ENCODE assay signal across 1 cellular context in the genomic region with DNA sequence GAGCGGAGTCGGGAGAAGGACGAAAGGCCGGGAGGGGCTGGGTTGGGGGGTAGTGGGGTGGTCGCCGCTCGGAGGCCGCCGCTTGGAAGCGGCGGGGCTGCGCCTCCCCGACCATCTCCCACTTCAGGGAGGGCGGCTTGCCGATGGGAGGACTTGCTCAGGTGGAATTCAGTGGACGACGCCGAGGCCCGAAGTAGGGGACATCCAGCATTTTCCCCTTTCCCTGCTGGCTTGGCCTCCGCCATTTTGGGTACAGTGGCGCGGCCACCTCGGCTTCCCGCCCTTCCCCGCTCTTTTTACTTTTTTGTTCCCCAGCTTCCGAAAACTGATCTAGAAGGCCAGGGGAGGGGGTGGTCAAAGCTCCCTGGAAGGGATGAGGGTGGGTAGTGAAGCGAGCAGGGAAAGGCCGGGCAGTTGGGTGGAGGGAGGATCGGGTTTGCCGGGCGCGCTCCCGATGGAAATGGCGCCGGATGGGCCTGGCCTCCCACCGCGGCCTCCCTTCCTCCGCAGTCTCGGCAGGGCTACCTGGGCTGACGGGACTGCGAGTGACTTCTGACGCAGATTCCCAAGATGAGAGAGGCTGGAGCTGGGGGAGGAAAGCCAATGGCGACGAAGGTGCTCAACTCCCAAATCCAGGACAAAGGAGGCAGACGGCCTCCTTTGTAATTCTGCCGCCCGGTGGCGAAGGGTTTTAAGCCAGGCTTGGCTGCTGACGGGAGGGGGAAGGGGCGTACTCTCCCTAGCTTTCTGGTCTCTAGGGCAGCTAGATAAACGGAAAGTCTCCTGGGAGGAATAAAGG.
A peak's percentile ranks its signal among the peaks of the same experiment; 100 is the strongest.
TF ChIP-seq lines count a peak whose summit lies in the region.

A gene (minus strand): TSS at position 670 of the 799 bp plus-strand sequence. CDS start 26,084 bp downstream, outside the sequence.

TF ChIP-seq in K562, 482 proteins besides CTCF, POLR2A, EP300 and RAD21 (continued from another document and continues in another):
- TF ChIP-seq, protein P1, sequence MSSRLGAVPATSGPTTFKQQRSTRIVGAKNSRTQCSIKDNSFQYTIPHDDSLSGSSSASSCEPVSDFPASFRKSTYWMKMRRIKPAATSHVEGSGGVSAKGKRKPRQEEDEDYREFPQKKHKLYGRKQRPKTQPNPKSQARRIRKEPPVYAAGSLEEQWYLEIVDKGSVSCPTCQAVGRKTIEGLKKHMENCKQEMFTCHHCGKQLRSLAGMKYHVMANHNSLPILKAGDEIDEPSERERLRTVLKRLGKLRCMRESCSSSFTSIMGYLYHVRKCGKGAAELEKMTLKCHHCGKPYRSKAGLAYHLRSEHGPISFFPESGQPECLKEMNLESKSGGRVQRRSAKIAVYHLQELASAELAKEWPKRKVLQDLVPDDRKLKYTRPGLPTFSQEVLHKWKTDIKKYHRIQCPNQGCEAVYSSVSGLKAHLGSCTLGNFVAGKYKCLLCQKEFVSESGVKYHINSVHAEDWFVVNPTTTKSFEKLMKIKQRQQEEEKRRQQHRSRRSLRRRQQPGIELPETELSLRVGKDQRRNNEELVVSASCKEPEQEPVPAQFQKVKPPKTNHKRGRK (tag; IDR thresholded peaks at IDR 0.05) = no peak
- TF ChIP-seq ZFX (CRISPR knock-in tag; IDR thresholded peaks at IDR 0.05) = peak; percentile 92
- peak; percentile 66; the same call in 1 of the 2 replicates for TF ChIP-seq HLTF (IDR thresholded peaks at IDR 0.05)
- no peak for TF ChIP-seq CBFA2T2 (conservative IDR thresholded peaks at IDR 0.05)
- TF ChIP-seq, protein P2, sequence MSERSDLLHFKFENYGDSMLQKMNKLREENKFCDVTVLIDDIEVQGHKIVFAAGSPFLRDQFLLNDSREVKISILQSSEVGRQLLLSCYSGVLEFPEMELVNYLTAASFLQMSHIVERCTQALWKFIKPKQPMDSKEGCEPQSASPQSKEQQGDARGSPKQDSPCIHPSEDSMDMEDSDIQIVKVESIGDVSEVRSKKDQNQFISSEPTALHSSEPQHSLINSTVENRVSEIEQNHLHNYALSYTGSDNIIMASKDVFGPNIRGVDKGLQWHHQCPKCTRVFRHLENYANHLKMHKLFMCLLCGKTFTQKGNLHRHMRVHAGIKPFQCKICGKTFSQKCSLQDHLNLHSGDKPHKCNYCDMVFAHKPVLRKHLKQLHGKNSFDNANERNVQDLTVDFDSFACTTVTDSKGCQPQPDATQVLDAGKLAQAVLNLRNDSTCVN (CRISPR knock-in tag; IDR thresholded peaks at IDR 0.05) = peak; percentile 92
- no peak for TF ChIP-seq ZNF696 (CRISPR knock-in tag; conservative IDR thresholded peaks at IDR 0.05)
- TF ChIP-seq ZBTB1 (CRISPR knock-in tag; IDR thresholded peaks at IDR 0.05; ENCODE audit: borderline replicate concordance, low read depth) = peak; percentile 3; the same call in 1 of the 2 replicates
- TF ChIP-seq, protein P3, sequence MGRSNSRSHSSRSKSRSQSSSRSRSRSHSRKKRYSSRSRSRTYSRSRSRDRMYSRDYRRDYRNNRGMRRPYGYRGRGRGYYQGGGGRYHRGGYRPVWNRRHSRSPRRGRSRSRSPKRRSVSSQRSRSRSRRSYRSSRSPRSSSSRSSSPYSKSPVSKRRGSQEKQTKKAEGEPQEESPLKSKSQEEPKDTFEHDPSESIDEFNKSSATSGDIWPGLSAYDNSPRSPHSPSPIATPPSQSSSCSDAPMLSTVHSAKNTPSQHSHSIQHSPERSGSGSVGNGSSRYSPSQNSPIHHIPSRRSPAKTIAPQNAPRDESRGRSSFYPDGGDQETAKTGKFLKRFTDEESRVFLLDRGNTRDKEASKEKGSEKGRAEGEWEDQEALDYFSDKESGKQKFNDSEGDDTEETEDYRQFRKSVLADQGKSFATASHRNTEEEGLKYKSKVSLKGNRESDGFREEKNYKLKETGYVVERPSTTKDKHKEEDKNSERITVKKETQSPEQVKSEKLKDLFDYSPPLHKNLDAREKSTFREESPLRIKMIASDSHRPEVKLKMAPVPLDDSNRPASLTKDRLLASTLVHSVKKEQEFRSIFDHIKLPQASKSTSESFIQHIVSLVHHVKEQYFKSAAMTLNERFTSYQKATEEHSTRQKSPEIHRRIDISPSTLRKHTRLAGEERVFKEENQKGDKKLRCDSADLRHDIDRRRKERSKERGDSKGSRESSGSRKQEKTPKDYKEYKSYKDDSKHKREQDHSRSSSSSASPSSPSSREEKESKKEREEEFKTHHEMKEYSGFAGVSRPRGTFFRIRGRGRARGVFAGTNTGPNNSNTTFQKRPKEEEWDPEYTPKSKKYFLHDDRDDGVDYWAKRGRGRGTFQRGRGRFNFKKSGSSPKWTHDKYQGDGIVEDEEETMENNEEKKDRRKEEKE (IDR thresholded peaks at IDR 0.05; ENCODE audit: borderline replicate concordance in 1 of 2, control insufficient read depth in 1 of 2, low read depth in 2 of 2, low read length in 1 of 2) = peak in 1 of 2 experiments; percentile 49; a peak in 2 of 4 replicates
- TF ChIP-seq CEBPB (tag; IDR thresholded peaks at IDR 0.05) = no peak
- no peak for TF ChIP-seq MECOM (CRISPR knock-in tag; IDR thresholded peaks at IDR 0.05)
- TF ChIP-seq, protein P4, sequence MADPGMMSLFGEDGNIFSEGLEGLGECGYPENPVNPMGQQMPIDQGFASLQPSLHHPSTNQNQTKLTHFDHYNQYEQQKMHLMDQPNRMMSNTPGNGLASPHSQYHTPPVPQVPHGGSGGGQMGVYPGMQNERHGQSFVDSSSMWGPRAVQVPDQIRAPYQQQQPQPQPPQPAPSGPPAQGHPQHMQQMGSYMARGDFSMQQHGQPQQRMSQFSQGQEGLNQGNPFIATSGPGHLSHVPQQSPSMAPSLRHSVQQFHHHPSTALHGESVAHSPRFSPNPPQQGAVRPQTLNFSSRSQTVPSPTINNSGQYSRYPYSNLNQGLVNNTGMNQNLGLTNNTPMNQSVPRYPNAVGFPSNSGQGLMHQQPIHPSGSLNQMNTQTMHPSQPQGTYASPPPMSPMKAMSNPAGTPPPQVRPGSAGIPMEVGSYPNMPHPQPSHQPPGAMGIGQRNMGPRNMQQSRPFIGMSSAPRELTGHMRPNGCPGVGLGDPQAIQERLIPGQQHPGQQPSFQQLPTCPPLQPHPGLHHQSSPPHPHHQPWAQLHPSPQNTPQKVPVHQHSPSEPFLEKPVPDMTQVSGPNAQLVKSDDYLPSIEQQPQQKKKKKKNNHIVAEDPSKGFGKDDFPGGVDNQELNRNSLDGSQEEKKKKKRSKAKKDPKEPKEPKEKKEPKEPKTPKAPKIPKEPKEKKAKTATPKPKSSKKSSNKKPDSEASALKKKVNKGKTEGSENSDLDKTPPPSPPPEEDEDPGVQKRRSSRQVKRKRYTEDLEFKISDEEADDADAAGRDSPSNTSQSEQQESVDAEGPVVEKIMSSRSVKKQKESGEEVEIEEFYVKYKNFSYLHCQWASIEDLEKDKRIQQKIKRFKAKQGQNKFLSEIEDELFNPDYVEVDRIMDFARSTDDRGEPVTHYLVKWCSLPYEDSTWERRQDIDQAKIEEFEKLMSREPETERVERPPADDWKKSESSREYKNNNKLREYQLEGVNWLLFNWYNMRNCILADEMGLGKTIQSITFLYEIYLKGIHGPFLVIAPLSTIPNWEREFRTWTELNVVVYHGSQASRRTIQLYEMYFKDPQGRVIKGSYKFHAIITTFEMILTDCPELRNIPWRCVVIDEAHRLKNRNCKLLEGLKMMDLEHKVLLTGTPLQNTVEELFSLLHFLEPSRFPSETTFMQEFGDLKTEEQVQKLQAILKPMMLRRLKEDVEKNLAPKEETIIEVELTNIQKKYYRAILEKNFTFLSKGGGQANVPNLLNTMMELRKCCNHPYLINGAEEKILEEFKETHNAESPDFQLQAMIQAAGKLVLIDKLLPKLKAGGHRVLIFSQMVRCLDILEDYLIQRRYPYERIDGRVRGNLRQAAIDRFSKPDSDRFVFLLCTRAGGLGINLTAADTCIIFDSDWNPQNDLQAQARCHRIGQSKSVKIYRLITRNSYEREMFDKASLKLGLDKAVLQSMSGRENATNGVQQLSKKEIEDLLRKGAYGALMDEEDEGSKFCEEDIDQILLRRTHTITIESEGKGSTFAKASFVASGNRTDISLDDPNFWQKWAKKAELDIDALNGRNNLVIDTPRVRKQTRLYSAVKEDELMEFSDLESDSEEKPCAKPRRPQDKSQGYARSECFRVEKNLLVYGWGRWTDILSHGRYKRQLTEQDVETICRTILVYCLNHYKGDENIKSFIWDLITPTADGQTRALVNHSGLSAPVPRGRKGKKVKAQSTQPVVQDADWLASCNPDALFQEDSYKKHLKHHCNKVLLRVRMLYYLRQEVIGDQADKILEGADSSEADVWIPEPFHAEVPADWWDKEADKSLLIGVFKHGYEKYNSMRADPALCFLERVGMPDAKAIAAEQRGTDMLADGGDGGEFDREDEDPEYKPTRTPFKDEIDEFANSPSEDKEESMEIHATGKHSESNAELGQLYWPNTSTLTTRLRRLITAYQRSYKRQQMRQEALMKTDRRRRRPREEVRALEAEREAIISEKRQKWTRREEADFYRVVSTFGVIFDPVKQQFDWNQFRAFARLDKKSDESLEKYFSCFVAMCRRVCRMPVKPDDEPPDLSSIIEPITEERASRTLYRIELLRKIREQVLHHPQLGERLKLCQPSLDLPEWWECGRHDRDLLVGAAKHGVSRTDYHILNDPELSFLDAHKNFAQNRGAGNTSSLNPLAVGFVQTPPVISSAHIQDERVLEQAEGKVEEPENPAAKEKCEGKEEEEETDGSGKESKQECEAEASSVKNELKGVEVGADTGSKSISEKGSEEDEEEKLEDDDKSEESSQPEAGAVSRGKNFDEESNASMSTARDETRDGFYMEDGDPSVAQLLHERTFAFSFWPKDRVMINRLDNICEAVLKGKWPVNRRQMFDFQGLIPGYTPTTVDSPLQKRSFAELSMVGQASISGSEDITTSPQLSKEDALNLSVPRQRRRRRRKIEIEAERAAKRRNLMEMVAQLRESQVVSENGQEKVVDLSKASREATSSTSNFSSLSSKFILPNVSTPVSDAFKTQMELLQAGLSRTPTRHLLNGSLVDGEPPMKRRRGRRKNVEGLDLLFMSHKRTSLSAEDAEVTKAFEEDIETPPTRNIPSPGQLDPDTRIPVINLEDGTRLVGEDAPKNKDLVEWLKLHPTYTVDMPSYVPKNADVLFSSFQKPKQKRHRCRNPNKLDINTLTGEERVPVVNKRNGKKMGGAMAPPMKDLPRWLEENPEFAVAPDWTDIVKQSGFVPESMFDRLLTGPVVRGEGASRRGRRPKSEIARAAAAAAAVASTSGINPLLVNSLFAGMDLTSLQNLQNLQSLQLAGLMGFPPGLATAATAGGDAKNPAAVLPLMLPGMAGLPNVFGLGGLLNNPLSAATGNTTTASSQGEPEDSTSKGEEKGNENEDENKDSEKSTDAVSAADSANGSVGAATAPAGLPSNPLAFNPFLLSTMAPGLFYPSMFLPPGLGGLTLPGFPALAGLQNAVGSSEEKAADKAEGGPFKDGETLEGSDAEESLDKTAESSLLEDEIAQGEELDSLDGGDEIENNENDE (IDR thresholded peaks at IDR 0.05; ENCODE audit: low read depth, low read length) = peak; percentile 73
- TF ChIP-seq, protein P5, sequence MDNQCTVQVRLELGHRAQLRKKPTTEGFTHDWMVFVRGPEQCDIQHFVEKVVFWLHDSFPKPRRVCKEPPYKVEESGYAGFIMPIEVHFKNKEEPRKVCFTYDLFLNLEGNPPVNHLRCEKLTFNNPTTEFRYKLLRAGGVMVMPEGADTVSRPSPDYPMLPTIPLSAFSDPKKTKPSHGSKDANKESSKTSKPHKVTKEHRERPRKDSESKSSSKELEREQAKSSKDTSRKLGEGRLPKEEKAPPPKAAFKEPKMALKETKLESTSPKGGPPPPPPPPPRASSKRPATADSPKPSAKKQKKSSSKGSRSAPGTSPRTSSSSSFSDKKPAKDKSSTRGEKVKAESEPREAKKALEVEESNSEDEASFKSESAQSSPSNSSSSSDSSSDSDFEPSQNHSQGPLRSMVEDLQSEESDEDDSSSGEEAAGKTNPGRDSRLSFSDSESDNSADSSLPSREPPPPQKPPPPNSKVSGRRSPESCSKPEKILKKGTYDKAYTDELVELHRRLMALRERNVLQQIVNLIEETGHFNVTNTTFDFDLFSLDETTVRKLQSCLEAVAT (IDR thresholded peaks at IDR 0.05) = peak; percentile 85 to 93
- TF ChIP-seq, protein P6, sequence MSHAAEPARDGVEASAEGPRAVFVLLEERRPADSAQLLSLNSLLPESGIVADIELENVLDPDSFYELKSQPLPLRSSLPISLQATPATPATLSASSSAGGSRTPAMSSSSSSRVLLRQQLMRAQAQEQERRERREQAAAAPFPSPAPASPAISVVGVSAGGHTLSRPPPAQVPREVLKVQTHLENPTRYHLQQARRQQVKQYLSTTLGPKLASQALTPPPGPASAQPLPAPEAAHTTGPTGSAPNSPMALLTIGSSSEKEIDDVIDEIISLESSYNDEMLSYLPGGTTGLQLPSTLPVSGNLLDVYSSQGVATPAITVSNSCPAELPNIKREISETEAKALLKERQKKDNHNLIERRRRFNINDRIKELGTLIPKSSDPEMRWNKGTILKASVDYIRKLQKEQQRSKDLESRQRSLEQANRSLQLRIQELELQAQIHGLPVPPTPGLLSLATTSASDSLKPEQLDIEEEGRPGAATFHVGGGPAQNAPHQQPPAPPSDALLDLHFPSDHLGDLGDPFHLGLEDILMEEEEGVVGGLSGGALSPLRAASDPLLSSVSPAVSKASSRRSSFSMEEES (CRISPR knock-in tag; IDR thresholded peaks at IDR 0.05) = 0 out of 2 replicates have a peak, but pooled peaks have one; percentile 12
- peak; percentile 37; the same call in 1 of the 2 replicates for TF ChIP-seq NCOA1 (IDR thresholded peaks at IDR 0.05; ENCODE audit: low read depth)
- no peak for TF ChIP-seq ZNF584 (CRISPR knock-in tag; IDR thresholded peaks at IDR 0.05; ENCODE audit: low read depth)
- no peak for TF ChIP-seq FUS (optimal IDR thresholded peaks at IDR 0.05; ENCODE audit: low read depth, low read length)
- TF ChIP-seq ZNF707 (CRISPR knock-in tag; conservative IDR thresholded peaks at IDR 0.05) = 0 out of 2 replicates have a peak, but pooled peaks have one; percentile 22
- TF ChIP-seq ZNF830 (CRISPR knock-in tag; IDR thresholded peaks at IDR 0.05) = peak; percentile 90
- peak; percentile 95 for TF ChIP-seq RBM22 (IDR thresholded peaks at IDR 0.05; ENCODE audit: low read depth, low read length, poor library complexity, severe bottlenecking)
- no peak; the same call in 1 of the 2 replicates for TF ChIP-seq TAF15 (IDR thresholded peaks at IDR 0.05; ENCODE audit: low read depth, low read length)
- no peak for TF ChIP-seq ZNF124 (CRISPR knock-in tag; IDR thresholded peaks at IDR 0.05)
- TF ChIP-seq, protein P7, sequence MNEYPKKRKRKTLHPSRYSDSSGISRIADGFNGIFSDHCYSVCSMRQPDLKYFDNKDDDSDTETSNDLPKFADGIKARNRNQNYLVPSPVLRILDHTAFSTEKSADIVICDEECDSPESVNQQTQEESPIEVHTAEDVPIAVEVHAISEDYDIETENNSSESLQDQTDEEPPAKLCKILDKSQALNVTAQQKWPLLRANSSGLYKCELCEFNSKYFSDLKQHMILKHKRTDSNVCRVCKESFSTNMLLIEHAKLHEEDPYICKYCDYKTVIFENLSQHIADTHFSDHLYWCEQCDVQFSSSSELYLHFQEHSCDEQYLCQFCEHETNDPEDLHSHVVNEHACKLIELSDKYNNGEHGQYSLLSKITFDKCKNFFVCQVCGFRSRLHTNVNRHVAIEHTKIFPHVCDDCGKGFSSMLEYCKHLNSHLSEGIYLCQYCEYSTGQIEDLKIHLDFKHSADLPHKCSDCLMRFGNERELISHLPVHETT (CRISPR knock-in tag; conservative IDR thresholded peaks at IDR 0.05 in 1 of 2, IDR thresholded peaks at IDR 0.05 in 1 of 2) = no peak
- no peak for TF ChIP-seq BDP1 (IDR thresholded peaks at IDR 0.05; ENCODE audit: insufficient read depth, insufficient read length)
- no peak for TF ChIP-seq ZEB2 (IDR thresholded peaks at IDR 0.05)
- TF ChIP-seq CBX5 (IDR thresholded peaks at IDR 0.05; ENCODE audit: borderline replicate concordance, low read depth) = no peak
